8 cellular contexts compared by ENCODE assay signal in genomic region chr7:5046397-5046732, GRCh38. TPM values are rescaled to one million over a fixed set of nuclear protein-coding genes. Genes with fewer than 3 reads are reported as not detected.
A peak's percentile ranks its signal among the peaks of the same experiment; 100 is the strongest.
DNase-seq lines count a peak whose midpoint lies in the region; ATAC-seq and TF ChIP-seq lines count a peak whose summit lies in the region.
"Not testable (repeated sequence)": the region's sequence is repeated elsewhere in the genome, so short reads cannot be mapped to it uniquely, and the experiment has no call there.

No MANE protein-coding gene starts in this region.

- not testable (repeated sequence) for ATAC-seq in GM23338; activated CD8-positive, alpha-beta T cell treated with anti-CD3 and anti-CD28 coated beads, Interleukin-2, amount 10 ng/mL, durations not matched to agents 7 days and 5 days; heart right ventricle

- not testable (repeated sequence) for H3K27ac ChIP-seq in GM23338 (ENCODE audit: low read depth)
- H3K27ac ChIP-seq in heart right ventricle (peak overlapping the region; percentile 44 to 97 (median 91)), muscle layer of colon (ENCODE audit: low read depth, low read length) (peak overlapping the region; percentile 83), smooth muscle cell (ENCODE audit: low read depth) (peak overlapping the region; percentile 64)

- CTCF ChIA-PET in activated CD8-positive, alpha-beta T cell treated with anti-CD3 and anti-CD28 coated beads, Interleukin-2, amount 10 ng/mL, durations not matched to agents 7 days and 5 days (lab: Charles Lee): not testable (repeated sequence)

- not testable (repeated sequence) for H3K27me3 ChIP-seq in GM23338 (ENCODE audit: insufficient read depth); heart right ventricle; muscle layer of colon (ENCODE audit: control insufficient read depth in 1 of 2, insufficient read depth in 2 of 2, low read length in 2 of 2); smooth muscle cell (ENCODE audit: low read depth)

- not testable (repeated sequence) for H2AFZ ChIP-seq in GM23338
- peak overlapping the region; percentile 98 for H2AFZ ChIP-seq in smooth muscle cell (ENCODE audit: low read depth)

- peak overlapping the region; percentile 15 for H3K9ac ChIP-seq in muscle layer of colon (ENCODE audit: low read length)
- H3K9ac ChIP-seq in smooth muscle cell (ENCODE audit: low read depth): peak overlapping the region; percentile 85

- H3K79me2 ChIP-seq in GM23338 (replicated peaks; ENCODE audit: insufficient read depth): peaks cover 26% of the 10 kb centered on the region
- peaks cover 45% of the 10 kb centered on the region for H3K79me2 ChIP-seq in smooth muscle cell (ENCODE audit: low read depth)

- H3K4me3 Mint-ChIP-seq in GM23338: peak overlapping the region; percentile 90
- H3K4me3 Mint-ChIP-seq in activated CD8-positive, alpha-beta T cell treated with anti-CD3 and anti-CD28 coated beads, Interleukin-2, amount 10 ng/mL, durations not matched to agents 7 days and 5 days: peak overlapping the region; percentile 80
- H3K4me3 Mint-ChIP-seq in chondrocyte (ENCODE audit: unreplicated experiment): peak overlapping the region; percentile 93

- intact Hi-C loops in heart right ventricle (cut with DNase I): not testable (repeated sequence)

- H3K27ac Mint-ChIP-seq in GM23338: not testable (repeated sequence)
- H3K27ac Mint-ChIP-seq in activated CD8-positive, alpha-beta T cell treated with anti-CD3 and anti-CD28 coated beads, Interleukin-2, amount 10 ng/mL, durations not matched to agents 7 days and 5 days: peak overlapping the region; percentile 92
- peak overlapping the region; percentile 89 for H3K27ac Mint-ChIP-seq in chondrocyte (ENCODE audit: unreplicated experiment)

- H3K9me3 Mint-ChIP-seq in GM23338: peaks cover 36% of the 10 kb centered on the region
- H3K9me3 Mint-ChIP-seq in activated CD8-positive, alpha-beta T cell treated with anti-CD3 and anti-CD28 coated beads, Interleukin-2, amount 10 ng/mL, durations not matched to agents 7 days and 5 days (ENCODE audit: insufficient read depth): peaks cover 15% of the 10 kb centered on the region
- H3K9me3 Mint-ChIP-seq in chondrocyte (ENCODE audit: low read depth): peaks cover 10% of the 10 kb centered on the region

- in situ Hi-C loops in ACHN (cut with HindIII; ENCODE audit: low pct_ligation_motif_present, low pct_unique_long_range_greater_than_20kb, low sequenced_read_pairs): not testable (repeated sequence)

- H3F3A ChIP-seq in GM23338 (replicated peaks; ENCODE audit: low read depth); smooth muscle cell (ENCODE audit: low read depth): not testable (repeated sequence)

- H3K4me3 ChIP-seq in GM23338: peak overlapping the region; percentile 85
- peak overlapping the region; percentile 73 to 99 (median 94) for H3K4me3 ChIP-seq in heart right ventricle
- peak overlapping the region; percentile 77 to 92 for H3K4me3 ChIP-seq in muscle layer of colon (ENCODE audit: low read depth in 1 of 2, low read length in 2 of 2)
- H3K4me3 ChIP-seq in smooth muscle cell: peak overlapping the region; percentile 97

- H3K36me3 Mint-ChIP-seq in GM23338 (ENCODE audit: low read depth) (peaks cover 46% of the 10 kb centered on the region), chondrocyte (ENCODE audit: low read depth) (peaks cover 20% of the 10 kb centered on the region)
- H3K36me3 Mint-ChIP-seq in activated CD8-positive, alpha-beta T cell treated with anti-CD3 and anti-CD28 coated beads, Interleukin-2, amount 10 ng/mL, durations not matched to agents 7 days and 5 days (ENCODE audit: low read depth): peaks cover 52% of the 10 kb centered on the region

- WGBS in heart right ventricle, 2 donors: 0 to 1% methylated on average over 20 of the region's 20 CpGs
- WGBS in smooth muscle cell (ENCODE audit: low lambda C conversion rate): 8% methylated on average over 20 of the region's 20 CpGs

- DNase-seq in ACHN (peak; percentile 20), GM23338 (ENCODE audit: low spot score) (peak; percentile 4), NOMO-1 treated with DMSO at 0.1 percent for 48 hours (lab: John Stamatoyannopoulos, UW; ENCODE audit: unreplicated experiment) (peak; percentile 3)
- peak; percentile 39 for DNase-seq in activated CD8-positive, alpha-beta T cell treated with anti-CD3 and anti-CD28 coated beads, Interleukin-2, amount 10 ng/mL, durations not matched to agents 7 days and 5 days
- not testable (repeated sequence) for DNase-seq in chondrocyte (ENCODE audit: low spot score); heart right ventricle; smooth muscle cell (lab: John Stamatoyannopoulos, UW; ENCODE audit: unreplicated experiment)

- H3K4me1 Mint-ChIP-seq in GM23338: not testable (repeated sequence)
- H3K4me1 Mint-ChIP-seq in activated CD8-positive, alpha-beta T cell treated with anti-CD3 and anti-CD28 coated beads, Interleukin-2, amount 10 ng/mL, durations not matched to agents 7 days and 5 days (ENCODE audit: low read depth): peaks cover 33% of the 10 kb centered on the region
- H3K4me1 Mint-ChIP-seq in chondrocyte (ENCODE audit: low read depth): peaks cover 15% of the 10 kb centered on the region

- peak overlapping the region; percentile 90 for H3K4me2 ChIP-seq in GM23338
- peak overlapping the region; percentile 93 for H3K4me2 ChIP-seq in smooth muscle cell

- H4K20me1 ChIP-seq in GM23338 (replicated peaks; ENCODE audit: insufficient read depth); smooth muscle cell (ENCODE audit: low read depth): not testable (repeated sequence)

- TF ChIP-seq CTCF in GM23338 (conservative IDR thresholded peaks at IDR 0.05; ENCODE audit: low read depth in 2 of 2); chondrocyte (IDR thresholded peaks at IDR 0.05); heart right ventricle (IDR thresholded peaks at IDR 0.05); smooth muscle cell (IDR thresholded peaks at IDR 0.05; ENCODE audit: borderline replicate concordance, insufficient read depth, poor library complexity, severe bottlenecking): not testable (repeated sequence)

- peaks cover 0 to 17% (median 2%) of the 10 kb centered on the region in 11 donors for H3K9me3 ChIP-seq in heart right ventricle
- not testable (repeated sequence) for H3K9me3 ChIP-seq in muscle layer of colon (ENCODE audit: low read length); smooth muscle cell (replicated peaks; ENCODE audit: low read depth)

- not testable (repeated sequence) for H3K9me2 ChIP-seq in GM23338 (ENCODE audit: insufficient read depth)

- POLR2A ChIA-PET in activated CD8-positive, alpha-beta T cell treated with anti-CD3 and anti-CD28 coated beads, Interleukin-2, amount 10 ng/mL, durations not matched to agents 7 days and 5 days (lab: Charles Lee): interaction anchor here (0.9 kb wide), 1 partner anchor 155 kb away, joined by 3 read pairs; no protein-coding TSS in a partner anchor

- H3K27me3 Mint-ChIP-seq in GM23338 (ENCODE audit: insufficient read depth, low read depth, poor library complexity): peaks cover 13% of the 10 kb centered on the region
- not testable (repeated sequence) for H3K27me3 Mint-ChIP-seq in activated CD8-positive, alpha-beta T cell treated with anti-CD3 and anti-CD28 coated beads, Interleukin-2, amount 10 ng/mL, durations not matched to agents 7 days and 5 days (ENCODE audit: low read depth); chondrocyte (ENCODE audit: low read depth)

- H3K4me1 ChIP-seq in GM23338 (ENCODE audit: insufficient read depth); muscle layer of colon (ENCODE audit: insufficient read depth, low read length); smooth muscle cell (ENCODE audit: low read depth): not testable (repeated sequence)
- peaks cover 0 to 14% (median 11%) of the 10 kb centered on the region in 9 donors for H3K4me1 ChIP-seq in heart right ventricle

- H3K36me3 ChIP-seq in GM23338 (ENCODE audit: insufficient read depth): peaks cover 20% of the 10 kb centered on the region
- H3K36me3 ChIP-seq in heart right ventricle: peaks cover 0 to 35% (median 28%) of the 10 kb centered on the region in 9 donors
- H3K36me3 ChIP-seq in muscle layer of colon (ENCODE audit: insufficient read depth, low read length): not testable (repeated sequence)
- H3K36me3 ChIP-seq in smooth muscle cell (ENCODE audit: low read depth): peaks cover 20% of the 10 kb centered on the region

RNA-seq across cellular contexts. Expression of gene RBAK, which starts 0.7 kb away (rescaled TPM):
- 15.1 and 15.2 TPM in 2 replicates for total RNA-seq in GM23338 (2014; rRNA removed; shearing (Covaris generic))
- polyA plus RNA-seq in GM23338 (2016; fragmentation: Nextera tagmentation; extraction: Ambion mirVana): 6.3 and 6.5 TPM in 2 replicates
- 10 to 100 TPM; 14.3 to 14.7 TPM for total RNA-seq in activated CD8-positive, alpha-beta T cell treated with anti-CD3 and anti-CD28 coated beads, Interleukin-2, amount 10 ng/mL, durations not matched to agents 7 days and 5 days
- total RNA-seq in chondrocyte: 9.9 to 13.1 TPM (median 10.0 TPM) in 3 replicates
- total RNA-seq in heart right ventricle: 10 to 100 TPM in 5 of 10 donors, 1 to 10 TPM in 5; 6.4 to 11.2 (median 10.1) TPM
- 1 to 10 TPM; 3.2 to 6.8 TPM for polyA plus RNA-seq in heart right ventricle
- total RNA-seq in smooth muscle cell: 13.1 and 13.8 TPM in 2 replicates
- 2.6 and 4.6 TPM in 2 replicates for polyA plus RNA-seq in smooth muscle cell
